ENCODE assay signal across 15 cellular contexts in genomic region chr16:56849690-56850680, GRCh38. TPM values are rescaled to one million over a fixed set of nuclear protein-coding genes. Genes with fewer than 3 reads are reported as not detected.
DNase-seq lines count a peak whose midpoint lies in the region; ATAC-seq and TF ChIP-seq lines count a peak whose summit lies in the region.
"Had no signal": no experiment of that assay in that cellular context is flagged by ENCODE, and none has a peak within 500 bp of the region (broad histone marks: within the 10 kb centered on the region; RNA-seq: fewer than 3 reads in every experiment).

No MANE protein-coding gene starts in this region.

- no peaks in the 10 kb centered on the region for H3K79me2 ChIP-seq in fibroblast of lung (ENCODE audit: control insufficient read depth, insufficient read depth, low read length)

- no peak for ATAC-seq in GM18867 (IDR thresholded peaks at IDR 0.05; ENCODE audit: unreplicated experiment)
- ATAC-seq: activated CD8-positive, alpha-beta memory T cell treated with anti-CD3 and anti-CD28 coated beads, Interleukin-2, amount 10 ng/mL, durations not matched to agents 7 days and 5 days; left lobe of liver had no signal

- peak overlapping the region in 4 of 11 experiments; percentile 9 to 26 (median 17); a peak in 3 of 22 replicates for H3K9ac ChIP-seq in BLaER1 treated with 17β-estradiol and CSF1 and Interleukin-3, amounts not matched to agents 10 nM and 100 nM
- H3K9ac ChIP-seq in SK-N-MC (ENCODE audit: insufficient read length) (no peak overlapping the region), fibroblast of lung (ENCODE audit: insufficient read depth, low read length) (no peak overlapping the region)

- TF ChIP-seq POLR2A in ovary (IDR thresholded peaks at IDR 0.05) (no peak), transverse colon (IDR thresholded peaks at IDR 0.05) (no peak)

- no peaks in the 10 kb centered on the region for H4K20me1 ChIP-seq in BLaER1 treated with 17β-estradiol and CSF1 and Interleukin-3, amounts not matched to agents 10 nM and 100 nM
- H4K20me1 ChIP-seq in fibroblast of lung (ENCODE audit: control insufficient read depth, extremely low read depth, insufficient read depth, low read length) = no peaks in the 10 kb centered on the region

- H3K36me3 ChIP-seq in BLaER1 treated with 17β-estradiol and CSF1 and Interleukin-3, amounts not matched to agents 10 nM and 100 nM = peaks cover 7 to 27% (median 17%) of the 10 kb centered on the region in 11 experiments
- H3K36me3 ChIP-seq in SK-N-MC (ENCODE audit: insufficient read depth, low read length) = no peaks in the 10 kb centered on the region
- peaks cover 2% of the 10 kb centered on the region for H3K36me3 ChIP-seq in fibroblast of lung (ENCODE audit: control insufficient read depth, insufficient read depth, low read length)
- no peaks in the 10 kb centered on the region for H3K36me3 ChIP-seq in ovary
- H3K36me3 ChIP-seq in transverse colon = no peaks in the 10 kb centered on the region

- in situ Hi-C loops in transverse colon (cut with MboI; ENCODE audit: low pct_ligation_motif_present in 1 of 4, low pct_unique_long_range_greater_than_20kb in 1 of 4, low sequenced_read_pairs in 3 of 4) = loop anchor here in 2 of 4 donors (25.0 kb wide), 2 partner anchors 212 to 312 kb away; no protein-coding TSS in a partner anchor

- TF ChIP-seq CTCF in fibroblast of lung (conservative IDR thresholded peaks at IDR 0.05 in 1 of 2, IDR thresholded peaks at IDR 0.05 in 1 of 2; ENCODE audit: low read depth in 1 of 2, low read length in 2 of 2) = no peak
- TF ChIP-seq CTCF in ovary (IDR thresholded peaks at IDR 0.05) = no peak
- no peak for TF ChIP-seq CTCF in transverse colon (IDR thresholded peaks at IDR 0.05)

- WGBS in ovary, 3 donors = 33 to 51% (median 39%) methylated on average over 11 of the region's 11 CpGs
- 69 to 96% methylated on average over 3 to 11 of the region's 11 CpGs for whole genome bisulfite sequencing in transverse colon (ENCODE audit: low coverage in 1 of 2), 2 donors

- H3K4me2 ChIP-seq in BLaER1 treated with 17β-estradiol and CSF1 and Interleukin-3, amounts not matched to agents 10 nM and 100 nM = peak overlapping the region; percentile 48 to 75 (median 64)
- no peak overlapping the region for H3K4me2 ChIP-seq in fibroblast of lung (ENCODE audit: extremely low read depth, insufficient read depth, low read length)

- TF ChIP-seq EP300 in ovary (IDR thresholded peaks at IDR 0.05) = no peak
- TF ChIP-seq EP300 in transverse colon (IDR thresholded peaks at IDR 0.05; ENCODE audit: low read depth) = no peak

- DNase-seq in SK-N-MC (ENCODE audit: low read depth, low spot score) (no peak), fibroblast of lung (ENCODE audit: low read depth in 2 of 2) (peak; percentile 37 to 66), ovary (peak in 1 of 5 donors; percentile 34), transverse colon (no peak), cerebellum (ENCODE audit: low spot score) (no peak)
- no peak for DNase-seq in activated CD4-positive, CD25-positive, alpha-beta regulatory T cell treated with anti-CD3 and anti-CD28 coated beads, Interleukin-2, amount 50 U/mL, for 72 hours
- DNase-seq: activated CD8-positive, alpha-beta memory T cell treated with anti-CD3 and anti-CD28 coated beads, Interleukin-2, amount 10 ng/mL, durations not matched to agents 7 days and 5 days; NCI-H1436 had no signal

- H3K4me3 ChIP-seq in BLaER1 treated with 17β-estradiol and CSF1 and Interleukin-3, amounts not matched to agents 10 nM and 100 nM = no peak overlapping the region
- H3K4me3 ChIP-seq in SK-N-MC (no peak overlapping the region), fibroblast of lung (replicated peaks in 1 of 4; ENCODE audit: control extremely low read depth in 1 of 4, insufficient read depth in 1 of 4, low read depth in 3 of 4, low read length in 4 of 4) (no peak overlapping the region), ovary (no peak overlapping the region), transverse colon (no peak overlapping the region)
- H3K4me3 ChIP-seq: tibial nerve had no signal

- intact Hi-C loops in ovary (cut with DNase I) = loop anchor here in 2 of 4 donors (5.0 to 10.0 kb wide), 2 partner anchors 82 to 95 kb away; partner anchors contain the start of gene HERPUD1 (in 1 of the 2)
- intact Hi-C loops in transverse colon (cut with DNase I; ENCODE audit: low total_unique reads) = no loop called here

- peak overlapping the region in 6 of 11 experiments; percentile 1 to 43 (median 14); a peak in 6 of 22 replicates for H3K27ac ChIP-seq in BLaER1 treated with 17β-estradiol and CSF1 and Interleukin-3, amounts not matched to agents 10 nM and 100 nM
- H3K27ac ChIP-seq in SK-N-MC (peak overlapping the region; percentile 77; the same call in 1 of the 2 replicates), fibroblast of lung (ENCODE audit: insufficient read depth, low read length) (no peak overlapping the region), ovary (peak overlapping the region; percentile 44 to 51), transverse colon (no peak overlapping the region)

- H2AFZ ChIP-seq in fibroblast of lung (ENCODE audit: low read length) = no peak overlapping the region

- H3K9me3 ChIP-seq in BLaER1 treated with 17β-estradiol and CSF1 and Interleukin-3, amounts not matched to agents 10 nM and 100 nM (replicated peaks in 1 of 11) = peaks cover 6 to 14% (median 12%) of the 10 kb centered on the region in 11 experiments; a peak in 20 of 22 replicates
- H3K9me3 ChIP-seq in SK-N-MC (ENCODE audit: low read depth, low read length) (no peaks in the 10 kb centered on the region), fibroblast of lung (ENCODE audit: control insufficient read depth, insufficient read depth, low read depth, low read length) (no peaks in the 10 kb centered on the region), ovary (no peaks in the 10 kb centered on the region), transverse colon (no peaks in the 10 kb centered on the region)
- H3K9me3 ChIP-seq: tibial nerve had no signal

- H3K4me1 ChIP-seq in BLaER1 treated with 17β-estradiol and CSF1 and Interleukin-3, amounts not matched to agents 10 nM and 100 nM = peaks cover 52 to 70% (median 64%) of the 10 kb centered on the region in 10 experiments
- H3K4me1 ChIP-seq in fibroblast of lung (ENCODE audit: control insufficient read depth, extremely low read depth, insufficient read depth, low read length) (peaks cover 23% of the 10 kb centered on the region), ovary (ENCODE audit: insufficient read depth) (peaks cover 17% of the 10 kb centered on the region), transverse colon (peaks cover 0 to 3% (median 0%) of the 10 kb centered on the region in 4 donors)

- H3K27me3 ChIP-seq in BLaER1 treated with 17β-estradiol and CSF1 and Interleukin-3, amounts not matched to agents 10 nM and 100 nM = no peaks in the 10 kb centered on the region
- H3K27me3 ChIP-seq in fibroblast of lung (ENCODE audit: control insufficient read depth, insufficient read depth, low read length) = no peaks in the 10 kb centered on the region
- no peaks in the 10 kb centered on the region for H3K27me3 ChIP-seq in ovary
- no peaks in the 10 kb centered on the region for H3K27me3 ChIP-seq in transverse colon
- H3K27me3 ChIP-seq: tibial nerve had no signal

RNA-seq across cellular contexts. Expression of gene SLC12A3, which starts 15.0 kb away (rescaled TPM):
- total RNA-seq in fibroblast of lung = not detected in 2 replicates
- not detected in 2 replicates for polyA plus RNA-seq in fibroblast of lung
- not detected in 2 replicates for polyA plus RNA-seq in fibroblast of lung (2012)
- polyA minus RNA-seq in fibroblast of lung (ENCODE audit: low replicate concordance) = 0.37 TPM in 1 of 2 replicates, not detected in the other
- total RNA-seq in ovary = under 1 TPM in 1 of 7 donors, not detected in 6; 0.37 TPM
- polyA plus RNA-seq in ovary = under 1 TPM in 1 of 2 donors, not detected in 1; 0.04 TPM
- not detected for total RNA-seq in transverse colon
- not detected for total RNA-seq in cerebellum
- total RNA-seq: activated CD8-positive, alpha-beta memory T cell treated with anti-CD3 and anti-CD28 coated beads, Interleukin-2, amount 10 ng/mL, durations not matched to agents 7 days and 5 days; fibroblast of villous mesenchyme; left lobe of liver; pulmonary artery endothelial cell; tibial nerve had no signal
- polyA plus RNA-seq: CD14-positive monocyte had no signal

Comparison
In these comparisons a context has a peak if more than half of its experiments do, and no peak if none do; other contexts are left out.
1. H3K27ac ChIP-seq: peak in BLaER1 treated with 17β-estradiol and CSF1 and Interleukin-3, amounts not matched to agents 10 nM and 100 nM (6 of 11), SK-N-MC (single experiment) and ovary (2 of 2); none in fibroblast of lung (single experiment) and transverse colon (0 of 4).
2. DNase-seq: peak in fibroblast of lung (2 of 2); none in SK-N-MC (single experiment), transverse colon (single experiment), cerebellum (single experiment) and activated CD4-positive, CD25-positive, alpha-beta regulatory T cell treated with anti-CD3 and anti-CD28 coated beads, Interleukin-2, amount 50 U/mL, for 72 hours (single experiment).